Comparison of ENCODE assay signal across 23 cellular contexts in the genomic region with DNA sequence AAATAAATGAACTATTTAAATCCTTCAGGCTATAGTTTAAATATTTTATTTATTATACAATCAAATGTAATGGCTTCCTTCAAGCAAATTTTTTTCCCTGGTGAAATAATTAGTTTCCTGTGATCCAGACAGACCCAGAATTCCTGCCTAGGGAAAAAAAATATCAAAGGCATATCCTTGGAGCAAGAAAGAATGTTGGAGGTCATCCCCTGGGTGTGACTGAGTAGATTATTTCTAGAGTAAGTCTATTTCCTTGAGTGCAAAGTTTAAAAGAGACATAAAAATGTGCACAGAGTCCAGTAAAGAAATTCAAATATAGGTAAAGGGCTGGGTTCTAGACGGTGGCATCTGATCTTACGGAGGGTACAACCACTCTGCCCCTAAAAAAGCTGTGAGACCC.
"Had no signal": no experiment of that assay in that cellular context is flagged by ENCODE, and none has a peak within 500 bp of the region (broad histone marks: within the 10 kb centered on the region; RNA-seq: fewer than 3 reads in every experiment).

No MANE protein-coding gene starts in this region.

- H3K27ac ChIP-seq: body of pancreas, cardiac muscle cell, neural progenitor cell, prostate gland, right atrium auricular region had no signal

- H3K4me3 ChIP-seq: body of pancreas, cardiac muscle cell, neural progenitor cell, prostate gland, right atrium auricular region, thyroid gland had no signal

- H3K27me3 ChIP-seq: body of pancreas, cardiac muscle cell, neural progenitor cell, right atrium auricular region, thyroid gland had no signal

- H3K4me3 Mint-ChIP-seq: activated CD4-positive, alpha-beta memory T cell treated with anti-CD3 and anti-CD28 coated beads, Interleukin-2, amount 10 ng/mL, durations not matched to agents 7 days and 5 days; activated CD4-positive, alpha-beta T cell treated with anti-CD3 and anti-CD28 coated beads, Interleukin-2, amount 10 ng/mL, durations not matched to agents 24 days and 14 days; activated naive CD4-positive, alpha-beta T cell treated with anti-CD3 and anti-CD28 coated beads, Interleukin-2, amount 50 U/mL, for 24 hours; activated T-helper 1 cell treated with anti-CD3 and anti-CD28 coated beads, Interleukin-12 subunit alpha, Interleukin-12 subunit beta, Interleukin-2, Interleukin-4 antibody, amounts not matched to agents 30 ng/mL and 10 ng/mL and 1 ng/mL, durations not matched to agents 14 hours and 24 hours and 36 hours; dendritic cell treated with granulocyte-macrophage colony-stimulating factor and Interleukin-4, amounts not matched to agents 40 ng/mL and 50 ng/mL, for 4 days; immature natural killer cell; memory B cell; naive thymus-derived CD4-positive, alpha-beta T cell; neural progenitor cell had no signal

- H3K27ac Mint-ChIP-seq: activated CD4-positive, alpha-beta memory T cell treated with anti-CD3 and anti-CD28 coated beads, Interleukin-2, amount 10 ng/mL, durations not matched to agents 7 days and 5 days; activated CD4-positive, alpha-beta T cell treated with anti-CD3 and anti-CD28 coated beads, Interleukin-2, amount 10 ng/mL, durations not matched to agents 24 days and 14 days; activated naive CD4-positive, alpha-beta T cell treated with anti-CD3 and anti-CD28 coated beads, Interleukin-2, amount 50 U/mL, for 24 hours; activated T-helper 1 cell treated with anti-CD3 and anti-CD28 coated beads, Interleukin-12 subunit alpha, Interleukin-12 subunit beta, Interleukin-2, Interleukin-4 antibody, amounts not matched to agents 30 ng/mL and 10 ng/mL and 1 ng/mL, durations not matched to agents 14 hours and 24 hours and 36 hours; dendritic cell treated with granulocyte-macrophage colony-stimulating factor and Interleukin-4, amounts not matched to agents 40 ng/mL and 50 ng/mL, for 4 days; memory B cell; neural progenitor cell had no signal

- ATAC-seq: body of pancreas; naive thymus-derived CD4-positive, alpha-beta T cell; stimulated activated naive CD8-positive, alpha-beta T cell treated with anti-CD3 and anti-CD28 coated beads, Interleukin-15, Interleukin-2, amounts not matched to agents 100 U/mL and 50 U/mL, for 24 hours had no signal

- H3K4me1 ChIP-seq: prostate gland, right atrium auricular region had no signal

- H3K36me3 Mint-ChIP-seq: activated naive CD4-positive, alpha-beta T cell treated with anti-CD3 and anti-CD28 coated beads, Interleukin-2, amount 50 U/mL, for 24 hours; immature natural killer cell; memory B cell; naive thymus-derived CD4-positive, alpha-beta T cell; neural progenitor cell had no signal

- DNase-seq: activated CD4-positive, alpha-beta memory T cell treated with anti-CD3 and anti-CD28 coated beads, Interleukin-2, amount 10 ng/mL, durations not matched to agents 7 days and 5 days; activated CD4-positive, alpha-beta T cell treated with anti-CD3 and anti-CD28 coated beads, Interleukin-2, amount 10 ng/mL, durations not matched to agents 24 days and 14 days; activated gamma-delta T cell; anterior cingulate cortex; body of pancreas; effector CD4-positive, alpha-beta T cell; erythroblast; foreskin fibroblast; immature natural killer cell; naive thymus-derived CD4-positive, alpha-beta T cell; stimulated activated CD4-positive, alpha-beta T cell treated with anti-CD3 and anti-CD28 coated beads, Interleukin-4, amount 100 ng/mL, for 24 hours; stimulated activated naive CD8-positive, alpha-beta T cell treated with anti-CD3 and anti-CD28 coated beads, Interleukin-15, Interleukin-2, amounts not matched to agents 100 U/mL and 50 U/mL, for 24 hours; substantia nigra; T-helper 2 cell; thyroid gland had no signal

- H3K36me3 ChIP-seq: cardiac muscle cell, neural progenitor cell, prostate gland, right atrium auricular region, thyroid gland had no signal

- H3K27me3 Mint-ChIP-seq: activated CD4-positive, alpha-beta memory T cell treated with anti-CD3 and anti-CD28 coated beads, Interleukin-2, amount 10 ng/mL, durations not matched to agents 7 days and 5 days; activated CD4-positive, alpha-beta T cell treated with anti-CD3 and anti-CD28 coated beads, Interleukin-2, amount 10 ng/mL, durations not matched to agents 24 days and 14 days; activated naive CD4-positive, alpha-beta T cell treated with anti-CD3 and anti-CD28 coated beads, Interleukin-2, amount 50 U/mL, for 24 hours; dendritic cell treated with granulocyte-macrophage colony-stimulating factor and Interleukin-4, amounts not matched to agents 40 ng/mL and 50 ng/mL, for 4 days; memory B cell had no signal

- H3K9me3 Mint-ChIP-seq: activated CD4-positive, alpha-beta memory T cell treated with anti-CD3 and anti-CD28 coated beads, Interleukin-2, amount 10 ng/mL, durations not matched to agents 7 days and 5 days; activated CD4-positive, alpha-beta T cell treated with anti-CD3 and anti-CD28 coated beads, Interleukin-2, amount 10 ng/mL, durations not matched to agents 24 days and 14 days; activated naive CD4-positive, alpha-beta T cell treated with anti-CD3 and anti-CD28 coated beads, Interleukin-2, amount 50 U/mL, for 24 hours; activated T-helper 1 cell treated with anti-CD3 and anti-CD28 coated beads, Interleukin-12 subunit alpha, Interleukin-12 subunit beta, Interleukin-2, Interleukin-4 antibody, amounts not matched to agents 30 ng/mL and 10 ng/mL and 1 ng/mL, durations not matched to agents 14 hours and 24 hours and 36 hours; dendritic cell treated with granulocyte-macrophage colony-stimulating factor and Interleukin-4, amounts not matched to agents 40 ng/mL and 50 ng/mL, for 4 days; memory B cell had no signal

- H3K9me3 ChIP-seq: body of pancreas, prostate gland, right atrium auricular region, thyroid gland had no signal
